Comparison of ENCODE assay signal across 19 cellular contexts in the genomic region with DNA sequence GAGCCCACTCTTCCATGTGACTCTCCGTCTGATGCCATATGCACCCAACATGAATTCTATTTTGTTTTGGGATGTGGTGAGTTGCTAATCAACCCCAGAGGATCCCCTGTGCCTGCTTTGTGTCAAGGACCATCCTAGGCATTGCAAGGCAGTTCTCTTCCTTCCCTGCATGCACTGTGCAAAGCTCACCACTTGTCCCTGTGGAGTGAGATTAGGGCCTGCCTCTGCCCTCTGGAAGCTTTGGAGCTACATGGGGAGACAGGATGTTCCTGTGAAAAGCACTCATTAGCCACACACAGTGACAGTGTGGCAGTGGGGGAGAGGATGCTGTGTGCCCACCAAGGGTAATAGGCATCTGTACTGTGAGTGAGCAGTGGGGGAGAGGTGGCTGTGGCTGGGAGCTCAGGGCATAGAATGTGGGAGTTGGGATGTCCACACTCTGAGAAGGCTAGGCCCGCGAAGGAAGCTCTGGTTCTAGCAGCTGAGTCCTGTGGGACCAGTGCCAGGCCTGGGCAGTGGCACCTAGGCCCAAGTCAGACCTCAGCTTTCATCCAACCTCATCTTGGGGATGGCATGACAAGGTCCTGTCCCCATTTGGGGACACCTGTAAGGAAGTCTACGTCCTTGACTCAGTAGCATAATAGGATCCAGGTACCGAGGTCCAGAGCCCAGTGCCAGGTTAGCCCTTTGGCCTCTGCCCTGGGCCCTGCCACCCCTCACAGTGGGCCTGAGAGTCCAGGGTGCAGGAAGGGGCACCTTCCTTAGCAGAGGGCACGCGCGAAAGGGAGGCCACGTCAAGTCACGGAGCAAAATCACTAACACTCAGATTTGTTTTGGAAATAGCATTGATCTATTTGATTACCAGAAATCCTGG. TPM values are rescaled to one million over a fixed set of nuclear protein-coding genes. Genes with fewer than 3 reads are reported as not detected.
"Had no signal": no experiment of that assay in that cellular context is flagged by ENCODE, and none has a peak within 500 bp of the region (broad histone marks: within the 10 kb centered on the region; RNA-seq: fewer than 3 reads in every experiment).

No MANE protein-coding gene starts in this region.

- H3K27ac ChIP-seq: ascending aorta, left lung, prostate gland, skin epidermis, thoracic aorta, VCaP had no signal

- H3K4me3 Mint-ChIP-seq: activated naive CD4-positive, alpha-beta T cell treated with anti-CD3 and anti-CD28 coated beads for 36 hours; activated T-cell treated with anti-CD3 and anti-CD28 coated beads, Interleukin-2, amount 50 U/mL, for 24 hours; dendritic cell treated with granulocyte-macrophage colony-stimulating factor and Interleukin-4, amounts not matched to agents 40 ng/mL and 50 ng/mL, for 4 days; nephron; stimulated activated naive CD8-positive, alpha-beta T cell treated with anti-CD3 and anti-CD28 coated beads, Interleukin-15, Interleukin-2, amounts not matched to agents 100 ng/mL and 50 ng/mL, for 24 hours had no signal

- H3K36me3 ChIP-seq: ascending aorta, left lung, prostate gland, thoracic aorta had no signal

- H3K9me3 ChIP-seq: ascending aorta, left lung, prostate gland, thoracic aorta had no signal

- ATAC-seq: left lung, right cardiac atrium had no signal

- H3K9me3 Mint-ChIP-seq: activated T-cell treated with anti-CD3 and anti-CD28 coated beads, Interleukin-2, amount 50 U/mL, for 24 hours; stimulated activated naive CD8-positive, alpha-beta T cell treated with anti-CD3 and anti-CD28 coated beads, Interleukin-15, Interleukin-2, amounts not matched to agents 100 ng/mL and 50 ng/mL, for 24 hours had no signal

- H3K27ac Mint-ChIP-seq: activated naive CD4-positive, alpha-beta T cell treated with anti-CD3 and anti-CD28 coated beads for 36 hours; activated T-cell treated with anti-CD3 and anti-CD28 coated beads, Interleukin-2, amount 50 U/mL, for 24 hours; dendritic cell treated with granulocyte-macrophage colony-stimulating factor and Interleukin-4, amounts not matched to agents 40 ng/mL and 50 ng/mL, for 4 days; nephron; stimulated activated naive CD8-positive, alpha-beta T cell treated with anti-CD3 and anti-CD28 coated beads, Interleukin-15, Interleukin-2, amounts not matched to agents 100 ng/mL and 50 ng/mL, for 24 hours had no signal

- DNase-seq: activated CD4-positive, alpha-beta T cell treated with anti-CD3 and anti-CD28 coated beads, Interleukin-2, amount 50 U/mL, for 1 hour; activated CD4-positive, CD25-positive, alpha-beta regulatory T cell treated with anti-CD3 and anti-CD28 coated beads, Interleukin-2, amount 50 U/mL, for 72 hours; activated naive CD4-positive, alpha-beta T cell treated with anti-CD3 and anti-CD28 coated beads for 36 hours; activated T-cell treated with anti-CD3 and anti-CD28 coated beads, Interleukin-2, amount 50 U/mL, for 24 hours; effector memory CD4-positive, alpha-beta T cell; hippocampal formation; left lung; midbrain; right cardiac atrium; SW 1271; T-helper 2 cell had no signal

- H3K4me1 ChIP-seq: ascending aorta, prostate gland had no signal

- H3K4me3 ChIP-seq: ascending aorta, left lung, prostate gland, skin epidermis, thoracic aorta had no signal

RNA-seq across cellular contexts. Expression of gene ADRA2A, which starts 6.6 kb away (rescaled TPM):
- total RNA-seq: activated naive CD4-positive, alpha-beta T cell treated with anti-CD3 and anti-CD28 coated beads for 36 hours had no signal
